Comparison of ENCODE assay signal across 9 cellular contexts in the genomic region with DNA sequence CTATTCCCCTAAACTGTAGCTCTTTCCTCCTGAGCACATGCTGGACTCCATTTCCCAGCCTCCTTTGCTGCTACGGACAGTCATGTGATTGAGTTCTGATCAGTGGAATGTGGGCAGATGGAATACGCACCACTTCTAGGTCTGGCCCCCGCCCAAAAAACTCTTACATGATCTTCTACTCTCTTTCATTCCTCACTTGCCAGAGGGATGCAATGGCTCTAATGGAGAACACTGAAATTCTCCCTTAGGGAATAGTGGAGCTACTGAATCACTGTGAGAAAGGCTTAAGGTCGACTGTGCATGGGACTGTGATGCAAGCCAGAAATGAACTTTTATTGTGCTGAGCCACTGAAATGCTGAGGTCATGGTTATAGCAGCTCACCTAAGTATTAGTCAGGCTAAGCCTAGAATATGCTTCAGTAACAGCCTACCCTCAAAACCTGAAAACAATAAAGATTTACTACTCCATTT. TPM values are rescaled to one million over a fixed set of nuclear protein-coding genes. Genes with fewer than 3 reads are reported as not detected.
A peak's percentile ranks its signal among the peaks of the same experiment; 100 is the strongest.
DNase-seq lines count a peak whose midpoint lies in the region; ATAC-seq, FAIRE-seq and TF ChIP-seq lines count a peak whose summit lies in the region.
"Had no signal": no experiment of that assay in that cellular context is flagged by ENCODE, and none has a peak within 500 bp of the region (broad histone marks: within the 10 kb centered on the region; RNA-seq: fewer than 3 reads in every experiment).

No MANE protein-coding gene starts in this region.

- peak; percentile 79 for FAIRE-seq in H1 (lab: Jason Lieb, UNC)
- no peak for FAIRE-seq in GM19239 (lab: Jason Lieb, UNC)

- no peaks in the 10 kb centered on the region for H3K4me1 ChIP-seq in H1 (replicated peaks in 1 of 4; ENCODE audit: control insufficient read depth in 3 of 4, insufficient read depth in 4 of 4, low read length in 3 of 4)
- H3K4me1 ChIP-seq in mesendoderm (ENCODE audit: control insufficient read depth, low read depth, low read length): no peaks in the 10 kb centered on the region

- H3K4ac ChIP-seq in H1 (replicated peaks; ENCODE audit: insufficient read length, low read depth, low read length) (no peak overlapping the region), mesendoderm (ENCODE audit: low read depth, low read length) (no peak overlapping the region)

- H3K18ac ChIP-seq in H1 (ENCODE audit: extremely low read depth, low read length) (no peak overlapping the region), mesendoderm (ENCODE audit: low read length) (peak overlapping the region; percentile 31)

- no peak for TF ChIP-seq EP300 in H1 (IDR thresholded peaks at IDR 0.05; ENCODE audit: borderline replicate concordance in 1 of 2, low read depth in 2 of 2, low read length in 2 of 2)

- H2BK15ac ChIP-seq in H1 (ENCODE audit: low read length): no peak overlapping the region
- H2BK15ac ChIP-seq in mesendoderm (replicated peaks; ENCODE audit: low read depth): no peak overlapping the region

- no peaks in the 10 kb centered on the region for H3K27me3 ChIP-seq in H1 (replicated peaks in 1 of 4; ENCODE audit: control insufficient read depth in 3 of 4, extremely low read depth in 1 of 4, insufficient read depth in 3 of 4, low read length in 3 of 4)
- no peaks in the 10 kb centered on the region for H3K27me3 ChIP-seq in mesendoderm (ENCODE audit: insufficient read depth, low read length, poor library complexity)

- H3K4me3 ChIP-seq in H1 (ENCODE audit: extremely low read depth in 1 of 4, insufficient read depth in 2 of 4, low read depth in 3 of 4, low read length in 4 of 4) (peak overlapping the region in 1 of 4 experiments; percentile 44; a peak in 2 of 8 replicates), mesendoderm (ENCODE audit: low read length) (no peak overlapping the region)

- no peak overlapping the region for H2BK20ac ChIP-seq in H1 (ENCODE audit: low read length)

- TF ChIP-seq POLR2A in H1 (IDR thresholded peaks at IDR 0.05; ENCODE audit: control extremely low read depth in 1 of 2, low read depth in 2 of 2, low read length in 2 of 2): no peak

- H3K36me3 ChIP-seq in H1 (ENCODE audit: control insufficient read depth in 2 of 4, insufficient read depth in 4 of 4, low read length in 3 of 4) (no peaks in the 10 kb centered on the region), mesendoderm (ENCODE audit: control insufficient read depth, insufficient read depth, low read length) (no peaks in the 10 kb centered on the region)

- H3K23me2 ChIP-seq in H1 (ENCODE audit: low read depth, low read length): no peaks in the 10 kb centered on the region; the same call in 1 of the 2 replicates

- H3K14ac ChIP-seq in H1 (ENCODE audit: insufficient read length): no peak overlapping the region

- H4K8ac ChIP-seq in H1 (ENCODE audit: extremely low read depth, insufficient read depth, low read length) (no peak overlapping the region), mesendoderm (ENCODE audit: low read depth, low read length) (no peak overlapping the region)

- H4K20me1 ChIP-seq in H1 (replicated peaks in 1 of 2; ENCODE audit: control insufficient read depth in 1 of 2, insufficient read depth in 2 of 2, low read length in 2 of 2): no peaks in the 10 kb centered on the region

- H3K23ac ChIP-seq in H1 (ENCODE audit: insufficient read length) (no peak overlapping the region), mesendoderm (ENCODE audit: low read length) (no peak overlapping the region)

- CTCF ChIA-PET in H1 (lab: Charles Lee; ENCODE audit: partially characterized antibody): interaction anchor here (0.7 to 3.8 kb wide), 6 partner anchors 8 to 1763 kb away, joined by 3 to 25 read pairs (median 4); no protein-coding TSS in a partner anchor

- 50% methylated on average over 4 of the region's 4 CpGs; no CpG with 5 or more reads in 1 of the 2 experiments for WGBS in H1 (ENCODE audit: extremely low coverage in 1 of 2, insufficient coverage in 1 of 2, insufficient read length in 1 of 2, insufficient replicate concordance in 2 of 2, low coverage in 1 of 2, low lambda C conversion rate in 2 of 2, missing lambda C conversion rate in 1 of 2), 2 experiments
- no CpG with 5 or more reads among the region's 4 CpGs for WGBS in mesendoderm (ENCODE audit: extremely low coverage, insufficient coverage, low lambda C conversion rate)

- DNase-seq in D341Med (ENCODE audit: low spot score) (peak; percentile 59), NCI-H446 treated with DMSO at 0.1 percent for 48 hours (lab: John Stamatoyannopoulos, UW) (peak; percentile 6), H1 (ENCODE audit: low read depth in 1 of 2, low spot score in 2 of 2) (peak in 1 of 2 experiments; percentile 48), mesendoderm (peak; percentile 65), GM19239 (ENCODE audit: insufficient read length, low spot score) (no peak)

- no peak overlapping the region for H3K27ac ChIP-seq in H1 (ENCODE audit: low read depth, low read length)
- H3K27ac ChIP-seq in mesendoderm (ENCODE audit: low read depth, low read length): no peak overlapping the region
- H3K27ac ChIP-seq: VCaP had no signal

- H2AFZ ChIP-seq in H1 (ENCODE audit: low read length): peak overlapping the region; percentile 94

- H2BK5ac ChIP-seq in H1 (ENCODE audit: low read depth, low read length) (no peak overlapping the region), mesendoderm (ENCODE audit: low read length) (no peak overlapping the region)

- H3K56ac ChIP-seq in H1 (replicated peaks; ENCODE audit: insufficient read length, low read depth, low read length) (no peak overlapping the region), mesendoderm (ENCODE audit: low read length) (no peak overlapping the region)

- POLR2A ChIA-PET in H1 (lab: Charles Lee; ENCODE audit: partially characterized antibody): interaction anchor here (0.9 to 1.8 kb wide), 2 partner anchors 12 to 13 kb away, joined by 3 to 5 read pairs; no protein-coding TSS in a partner anchor

- H2BK120ac ChIP-seq in H1 (replicated peaks; ENCODE audit: low read depth, low read length): no peak overlapping the region
- no peak overlapping the region for H2BK120ac ChIP-seq in mesendoderm (ENCODE audit: low read depth, low read length)

- peaks cover 0 to 2% of the 10 kb centered on the region in 2 experiments; a peak in 1 of 4 replicates for H3K9me3 ChIP-seq in H1 (ENCODE audit: insufficient read depth in 2 of 2, low read depth in 1 of 2, low read length in 1 of 2)

- no peak overlapping the region for H4K91ac ChIP-seq in H1 (replicated peaks; ENCODE audit: insufficient read length, low read length)

- H4K5ac ChIP-seq in H1 (ENCODE audit: insufficient read length, low read depth, low read length) (no peak overlapping the region), mesendoderm (ENCODE audit: low read length) (no peak overlapping the region)

- TF ChIP-seq RAD21 in H1 (IDR thresholded peaks at IDR 0.05 in 1 of 2, conservative IDR thresholded peaks at IDR 0.05 in 1 of 2; ENCODE audit: low read depth in 2 of 2, low read length in 2 of 2): no peak

- ATAC-seq in GM21423 (IDR thresholded peaks at IDR 0.05; ENCODE audit: unreplicated experiment) (no peak), HG03432 (IDR thresholded peaks at IDR 0.05; ENCODE audit: unreplicated experiment) (no peak), HG02973 (IDR thresholded peaks at IDR 0.05; ENCODE audit: unreplicated experiment) (no peak)

- H2AK5ac ChIP-seq in H1 (ENCODE audit: low read depth, low read length) (no peak overlapping the region), mesendoderm (ENCODE audit: low read length) (no peak overlapping the region)

- H3K9ac ChIP-seq in H1 (replicated peaks in 1 of 4; ENCODE audit: extremely low read depth in 1 of 4, low read depth in 3 of 4, low read length in 3 of 4) (no peak overlapping the region), mesendoderm (ENCODE audit: low read length) (no peak overlapping the region)

- no peak overlapping the region for H2BK12ac ChIP-seq in H1 (ENCODE audit: low read depth, low read length)

- H3K79me2 ChIP-seq in H1 (ENCODE audit: control insufficient read depth in 1 of 2, insufficient read depth in 2 of 2, low read length in 2 of 2) (no peaks in the 10 kb centered on the region), mesendoderm (ENCODE audit: control insufficient read depth, insufficient read depth, low read length) (no peaks in the 10 kb centered on the region)

- no peak for TF ChIP-seq CTCF in H1 (IDR thresholded peaks at IDR 0.05; ENCODE audit: control extremely low read depth in 1 of 3, insufficient read depth in 1 of 3, low read depth in 1 of 3, low read length in 3 of 3)

- peak overlapping the region; percentile 48 to 62; a peak in 3 of 4 replicates for H3K4me2 ChIP-seq in H1 (ENCODE audit: insufficient read depth in 1 of 2, low read depth in 2 of 2, low read length in 2 of 2)
- peak overlapping the region; percentile 14 for H3K4me2 ChIP-seq in mesendoderm (ENCODE audit: low read length)

- H3K79me1 ChIP-seq in H1 (ENCODE audit: low read depth, low read length) (no peaks in the 10 kb centered on the region), mesendoderm (ENCODE audit: low read length) (no peaks in the 10 kb centered on the region)

RNA-seq across cellular contexts. Expression of gene TMED2, which starts 13.0 kb away (rescaled TPM):
- 227 and 235 TPM in 2 replicates for total RNA-seq in H1 (2021; fragmentation: NEBNext Ultra II Directional; extraction: Animal tissue kit (Norgen Biotek cat#: 25700))
- 57.1 and 122 TPM in 2 replicates for polyA plus RNA-seq in H1 (2011; rRNA removed)
- polyA plus RNA-seq in H1 (2011; cell fraction: cytosol; rRNA removed): 94.8 TPM
- polyA plus RNA-seq in H1 (2011; cell fraction: nucleus; rRNA removed): 40.0 TPM
- 150 to 270 TPM (median 153 TPM) in 4 replicates for polyA plus RNA-seq in H1 (2012, experiment 1 of 2)
- polyA plus RNA-seq in H1 (2012, experiment 2 of 2): 20.6 TPM
- 180 TPM for polyA plus RNA-seq in H1 (2013, experiment 1 of 2)
- polyA plus RNA-seq in H1 (2013, experiment 2 of 2): 251 TPM
- 77.6 and 102 TPM in 2 replicates for polyA minus RNA-seq in H1 (2011; rRNA and poly(A)+ RNA removed)
- polyA minus RNA-seq in H1 (2011; cell fraction: cytosol; rRNA and poly(A)+ RNA removed): 80.7 TPM
- 33.2 TPM for polyA minus RNA-seq in H1 (2011; cell fraction: nucleus; rRNA and poly(A)+ RNA removed)
- polyA plus RNA-seq in mesendoderm (2013, experiment 1 of 2): 168 TPM
- polyA plus RNA-seq in mesendoderm (2013, experiment 2 of 2): 166 TPM

RNA-seq across cellular contexts. Expression of gene DDX55, which starts 30.5 kb away (rescaled TPM):
- total RNA-seq in H1 (2021; fragmentation: NEBNext Ultra II Directional; extraction: Animal tissue kit (Norgen Biotek cat#: 25700)): 35.1 and 37.7 TPM in 2 replicates
- 25.8 and 42.1 TPM in 2 replicates for polyA plus RNA-seq in H1 (2011; rRNA removed)
- polyA plus RNA-seq in H1 (2011; cell fraction: cytosol; rRNA removed): 37.6 TPM
- polyA plus RNA-seq in H1 (2011; cell fraction: nucleus; rRNA removed): 59.7 TPM
- 37.8 to 44.8 TPM (median 40.9 TPM) in 4 replicates for polyA plus RNA-seq in H1 (2012, experiment 1 of 2)
- 6.6 TPM for polyA plus RNA-seq in H1 (2012, experiment 2 of 2)
- 34.7 TPM for polyA plus RNA-seq in H1 (2013, experiment 1 of 2)
- 29.6 TPM for polyA plus RNA-seq in H1 (2013, experiment 2 of 2)
- polyA minus RNA-seq in H1 (2011; rRNA and poly(A)+ RNA removed): 27.1 and 29.9 TPM in 2 replicates
- 29.1 TPM for polyA minus RNA-seq in H1 (2011; cell fraction: cytosol; rRNA and poly(A)+ RNA removed)
- 37.0 TPM for polyA minus RNA-seq in H1 (2011; cell fraction: nucleus; rRNA and poly(A)+ RNA removed)
- 30.6 TPM for polyA plus RNA-seq in mesendoderm (2013, experiment 1 of 2)
- 31.2 TPM for polyA plus RNA-seq in mesendoderm (2013, experiment 2 of 2)

RNA-seq across cellular contexts. Expression of gene RILPL1, which starts 37.9 kb away (rescaled TPM):
- 6.5 and 6.7 TPM in 2 replicates for total RNA-seq in H1 (2021; fragmentation: NEBNext Ultra II Directional; extraction: Animal tissue kit (Norgen Biotek cat#: 25700))
- polyA plus RNA-seq in H1 (2011; rRNA removed): 9.4 and 12.1 TPM in 2 replicates
- 8.6 TPM for polyA plus RNA-seq in H1 (2011; cell fraction: cytosol; rRNA removed)
- 13.6 TPM for polyA plus RNA-seq in H1 (2011; cell fraction: nucleus; rRNA removed)
- polyA plus RNA-seq in H1 (2012, experiment 1 of 2): 5.3 to 11.0 TPM (median 8.7 TPM) in 4 replicates
- polyA plus RNA-seq in H1 (2012, experiment 2 of 2): 6.1 TPM
- polyA plus RNA-seq in H1 (2013, experiment 1 of 2): 10.2 TPM
- polyA plus RNA-seq in H1 (2013, experiment 2 of 2): 11.2 TPM
- 2.8 and 3.2 TPM in 2 replicates for polyA minus RNA-seq in H1 (2011; rRNA and poly(A)+ RNA removed)
- 7.6 TPM for polyA minus RNA-seq in H1 (2011; cell fraction: cytosol; rRNA and poly(A)+ RNA removed)
- polyA minus RNA-seq in H1 (2011; cell fraction: nucleus; rRNA and poly(A)+ RNA removed): 5.8 TPM
- polyA plus RNA-seq in mesendoderm (2013, experiment 1 of 2): 3.4 TPM
- polyA plus RNA-seq in mesendoderm (2013, experiment 2 of 2): 3.9 TPM
